Comparison of ENCODE assay signal across 8 cellular contexts in genomic region chr5:119414124-119414734, GRCh38. TPM values are rescaled to one million over a fixed set of nuclear protein-coding genes. Genes with fewer than 3 reads are reported as not detected.
A peak's percentile ranks its signal among the peaks of the same experiment; 100 is the strongest.
DNase-seq lines count a peak whose midpoint lies in the region; ATAC-seq lines count a peak whose summit lies in the region.
"Not testable (repeated sequence)": the region's sequence is repeated elsewhere in the genome, so short reads cannot be mapped to it uniquely, and the experiment has no call there.

No MANE protein-coding gene starts in this region.

- H4K8ac ChIP-seq in trophoblast cell (ENCODE audit: low read depth, low read length): not testable (repeated sequence)

- H3K79me1 ChIP-seq in trophoblast cell (ENCODE audit: low read length): not testable (repeated sequence)

- H3K4me2 ChIP-seq in trophoblast cell (ENCODE audit: low read length): not testable (repeated sequence)

- H3K4me1 Mint-ChIP-seq in activated naive CD8-positive, alpha-beta T cell treated with anti-CD3 and anti-CD28 coated beads for 36 hours: peaks cover 46% of the 10 kb centered on the region

- H3K4me3 Mint-ChIP-seq in activated naive CD8-positive, alpha-beta T cell treated with anti-CD3 and anti-CD28 coated beads for 36 hours: not testable (repeated sequence)

- H3K4me3 ChIP-seq in trophoblast cell (ENCODE audit: low read depth, low read length): not testable (repeated sequence)

- no CpG with 5 or more reads among the region's 13 CpGs for WGBS in trophoblast cell (ENCODE audit: extremely low coverage, insufficient coverage, insufficient read length)

- not testable (repeated sequence) for H2AK5ac ChIP-seq in trophoblast cell (ENCODE audit: low read length)

- peak overlapping the region; percentile 34 for H3K27ac ChIP-seq in trophoblast cell (ENCODE audit: low read depth, low read length)

- H3K4ac ChIP-seq in trophoblast cell (ENCODE audit: low read depth, low read length): not testable (repeated sequence)

- not testable (repeated sequence) for H3K9me3 Mint-ChIP-seq in activated naive CD8-positive, alpha-beta T cell treated with anti-CD3 and anti-CD28 coated beads for 36 hours

- not testable (repeated sequence) for H3K4me1 ChIP-seq in trophoblast cell (ENCODE audit: control insufficient read depth in 1 of 2, insufficient read depth in 2 of 2, low read length in 2 of 2)

- H2BK12ac ChIP-seq in trophoblast cell (ENCODE audit: low read length): peak overlapping the region; percentile 71

- H4K12ac ChIP-seq in trophoblast cell (ENCODE audit: low read depth, low read length): not testable (repeated sequence)

- peak overlapping the region; percentile 28 for H3K27ac Mint-ChIP-seq in activated naive CD8-positive, alpha-beta T cell treated with anti-CD3 and anti-CD28 coated beads for 36 hours

- H2AFZ ChIP-seq in trophoblast cell (ENCODE audit: insufficient read depth, low read length, poor library complexity): not testable (repeated sequence)

- not testable (repeated sequence) for H2BK5ac ChIP-seq in trophoblast cell (ENCODE audit: low read depth, low read length, poor library complexity)

- H4K91ac ChIP-seq in trophoblast cell (ENCODE audit: low read depth, low read length): peak overlapping the region; percentile 59

- not testable (repeated sequence) for H3K36me3 ChIP-seq in trophoblast cell (ENCODE audit: control insufficient read depth in 1 of 2, insufficient read depth in 2 of 2, low read length in 2 of 2)

- not testable (repeated sequence) for H3K9me3 ChIP-seq in trophoblast cell (ENCODE audit: insufficient read depth, low read depth, low read length)

- H3K23ac ChIP-seq in trophoblast cell (ENCODE audit: low read length): not testable (repeated sequence)

- H3K36me3 Mint-ChIP-seq in activated naive CD8-positive, alpha-beta T cell treated with anti-CD3 and anti-CD28 coated beads for 36 hours: not testable (repeated sequence)

- DNase-seq in Ammon's horn (ENCODE audit: low spot score): peak; percentile 28
- peak; percentile 70 to 89 for DNase-seq in NOMO-1 (lab: John Stamatoyannopoulos, UW; ENCODE audit: unreplicated experiment in 2 of 2)
- DNase-seq in SKM-1 (lab: John Stamatoyannopoulos, UW; ENCODE audit: unreplicated experiment): peak; percentile 39
- DNase-seq in activated naive CD8-positive, alpha-beta T cell treated with anti-CD3 and anti-CD28 coated beads for 36 hours: not testable (repeated sequence)
- peak in 1 of 2 donors; percentile 25 for DNase-seq in trophoblast cell

- H3K14ac ChIP-seq in trophoblast cell (ENCODE audit: low read length): not testable (repeated sequence)

- not testable (repeated sequence) for H3K27me3 ChIP-seq in trophoblast cell (ENCODE audit: insufficient read depth, low read length)

- not testable (repeated sequence) for H3K9ac ChIP-seq in trophoblast cell (ENCODE audit: low read length)

- H2BK120ac ChIP-seq in trophoblast cell (ENCODE audit: insufficient read depth, low read length, poor library complexity): not testable (repeated sequence)

- not testable (repeated sequence) for H3K18ac ChIP-seq in trophoblast cell (ENCODE audit: low read length)

- H3K79me2 ChIP-seq in trophoblast cell (ENCODE audit: control insufficient read depth, insufficient read depth, low read length, poor library complexity): not testable (repeated sequence)

- H3K27me3 Mint-ChIP-seq in activated naive CD8-positive, alpha-beta T cell treated with anti-CD3 and anti-CD28 coated beads for 36 hours: not testable (repeated sequence)

- ATAC-seq in GM18499 (IDR thresholded peaks at IDR 0.05; ENCODE audit: insufficient read depth, unreplicated experiment) (peak; percentile 28), GM19397 (IDR thresholded peaks at IDR 0.05; ENCODE audit: unreplicated experiment) (peak; percentile 32), HG03520 (IDR thresholded peaks at IDR 0.05; ENCODE audit: unreplicated experiment) (peak; percentile 28)

RNA-seq across cellular contexts. Expression of gene HSD17B4, which starts 38.1 kb away (rescaled TPM):
- 10 to 100 TPM; 68.3 to 74.2 TPM for total RNA-seq in activated naive CD8-positive, alpha-beta T cell treated with anti-CD3 and anti-CD28 coated beads for 36 hours
- polyA plus RNA-seq in trophoblast cell (2013): 119 and 125 TPM in 2 replicates

RNA-seq across cellular contexts. Expression of gene TNFAIP8, which starts 58.4 kb away (rescaled TPM):
- 100 to 1,000 TPM; 176 to 178 TPM for total RNA-seq in activated naive CD8-positive, alpha-beta T cell treated with anti-CD3 and anti-CD28 coated beads for 36 hours
- polyA plus RNA-seq in trophoblast cell (2013): 58.8 and 59.8 TPM in 2 replicates
